8 cellular contexts compared by ENCODE assay signal in the genomic region with DNA sequence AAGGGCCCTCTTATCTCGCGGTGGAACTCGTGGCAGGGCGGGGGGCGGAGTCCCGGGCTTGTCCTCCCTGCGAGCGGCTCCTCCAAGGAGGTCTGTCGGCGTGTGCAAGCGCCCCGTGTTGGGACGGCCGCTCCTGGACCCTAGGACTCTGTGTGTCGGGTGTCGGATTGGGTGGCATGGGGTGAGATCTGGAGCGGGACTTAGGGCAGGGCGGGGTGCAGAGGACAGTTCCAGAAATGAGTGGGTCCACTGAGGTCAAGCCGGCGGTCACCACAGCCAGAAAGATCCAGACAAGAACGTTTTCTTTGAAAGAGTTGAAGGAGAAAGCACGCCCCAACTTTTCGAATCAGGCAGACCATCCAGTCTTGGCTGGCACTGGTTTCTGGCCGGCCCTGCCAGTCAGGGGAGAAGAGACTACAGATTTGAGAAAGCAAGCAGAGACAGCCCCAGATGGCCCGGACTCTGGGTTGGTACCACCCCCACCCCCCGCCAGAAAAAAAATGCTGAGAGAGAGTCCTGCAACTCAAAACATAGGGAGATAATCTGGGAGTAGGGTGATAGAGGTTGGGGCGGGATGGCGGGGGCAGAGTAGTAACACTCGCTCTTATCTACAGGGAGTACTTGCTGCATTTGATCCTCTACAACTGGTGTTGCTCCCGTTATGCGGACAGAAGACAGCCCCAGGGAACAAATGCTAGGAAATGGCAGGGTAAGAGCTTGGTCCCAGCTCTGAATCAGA. TPM values are rescaled to one million over a fixed set of nuclear protein-coding genes. Genes with fewer than 3 reads are reported as not detected.
DNase-seq lines count a peak whose midpoint lies in the region; ATAC-seq, FAIRE-seq and TF ChIP-seq lines count a peak whose summit lies in the region.

No MANE protein-coding gene starts in this region.

- H3K4me1 Mint-ChIP-seq in mesothelial cell of epicardium = peaks cover 53% of the 10 kb centered on the region

- TF ChIP-seq CTCF in GM12878 (IDR thresholded peaks at IDR 0.05 in 2 of 3, conservative IDR thresholded peaks at IDR 0.05 in 1 of 3; ENCODE audit: control insufficient read depth in 2 of 3, extremely low read depth in 1 of 3, insufficient read depth in 1 of 3, low read depth in 3 of 3, low read length in 3 of 3) = no peak
- TF ChIP-seq CTCF in mesothelial cell of epicardium (IDR thresholded peaks at IDR 0.05; ENCODE audit: unreplicated experiment) = no peak
- no peak for TF ChIP-seq CTCF in D721Med (IDR thresholded peaks at IDR 0.05; ENCODE audit: insufficient read depth, missing control alignments)

- H2AFZ ChIP-seq in GM12878 (ENCODE audit: control insufficient read depth, low read depth, low read length) = peak overlapping the region; percentile 50

- no peaks in the 10 kb centered on the region for H3K79me2 ChIP-seq in GM12878 (ENCODE audit: control insufficient read depth, insufficient read depth, low read length)

- CTCF ChIA-PET in GM12878 (lab: Yijun Ruan, JAX) = interaction anchor here (0.9 to 13.9 kb wide), 24 partner anchors 7 to 889 kb away, joined by 3 to 410 read pairs (median 5); a partner anchor contains a TSS

- in situ Hi-C loops in GM12878 (cut with MboI) = loop anchor here (5.0 to 25.0 kb wide), 3 partner anchors 35 to 1075 kb away; no protein-coding TSS in a partner anchor

- no TSS peak for BruUV-seq in GM12878 (replicated peaks; lab: Mats Ljungman, UMichigan)

- no peak overlapping the region for H3K27ac ChIP-seq in GM12878 (ENCODE audit: control insufficient read depth, insufficient read depth)

- intact Hi-C loops in GM12878 (cut with micrococcal nuclease; ENCODE audit: unreplicated experiment) = no loop called here

- 23% methylated on average over 19 of the region's 31 CpGs for WGBS in GM12878 (ENCODE audit: insufficient coverage, insufficient replicate concordance, low lambda C conversion rate, missing lambda C conversion rate)

- no peaks in the 10 kb centered on the region for H3K9me3 Mint-ChIP-seq in mesothelial cell of epicardium

- no peaks in the 10 kb centered on the region for H3K36me3 ChIP-seq in GM12878 (ENCODE audit: control insufficient read depth in 2 of 2, insufficient read depth in 2 of 2, low read length in 1 of 2)

- peak overlapping the region; percentile 97 for H3K4me2 ChIP-seq in GM12878 (ENCODE audit: control insufficient read depth, insufficient read depth)

- SMC1A ChIA-PET in GM12878 (lab: Charles Lee; ENCODE audit: uncharacterized antibody, unreplicated experiment) = interaction anchor here (0.7 to 11.4 kb wide), 14 partner anchors 11 to 276 kb away, joined by 3 to 186 read pairs (median 4); a partner anchor contains a TSS

- H3K27ac Mint-ChIP-seq in mesothelial cell of epicardium = peak overlapping the region; percentile 96

- TF ChIP-seq POLR2A in GM12878 (IDR thresholded peaks at IDR 0.05; ENCODE audit: low read depth, low read length) = no peak

- POLR2A ChIA-PET in GM12878 (lab: Charles Lee) = interaction anchor here (0.6 to 5.0 kb wide), 10 partner anchors 11 to 275 kb away, joined by 3 to 54 read pairs (median 7); a partner anchor contains a TSS

- H4K20me1 ChIP-seq in GM12878 (ENCODE audit: control insufficient read depth, insufficient read depth) = no peaks in the 10 kb centered on the region

- FAIRE-seq in GM12878 (lab: Jason Lieb, UNC) = no peak
- no peak for FAIRE-seq in D721Med (lab: Jason Lieb, UNC)

- TF ChIP-seq RAD21 in GM12878 (IDR thresholded peaks at IDR 0.05; ENCODE audit: insufficient read depth, low read depth, low read length) = no peak

- DNase-seq in ELF-1 (ENCODE audit: low read depth, low spot score) = peak; percentile 45
- DNase-seq in GM12878 (ENCODE audit: low read depth, low spot score) = no peak
- DNase-seq in mesothelial cell of epicardium (ENCODE audit: low spot score in 2 of 2, unreplicated experiment in 2 of 2) = no peak
- DNase-seq in SHP77 (lab: John Stamatoyannopoulos, UW) = no peak
- DNase-seq in NCI-H345 treated with DMSO at 0.1 percent for 48 hours (lab: John Stamatoyannopoulos, UW; ENCODE audit: unreplicated experiment) = no peak
- DNase-seq in D721Med (ENCODE audit: insufficient read length, low spot score) = no peak

- H3K36me3 Mint-ChIP-seq in mesothelial cell of epicardium = no peaks in the 10 kb centered on the region

- peak overlapping the region; percentile 79 for H3K4me3 Mint-ChIP-seq in mesothelial cell of epicardium

- no peaks in the 10 kb centered on the region for H3K27me3 ChIP-seq in GM12878 (replicated peaks in 1 of 2; ENCODE audit: control insufficient read depth in 2 of 2, insufficient read depth in 2 of 2, low read length in 1 of 2)

- peak; percentile 7 for ATAC-seq in HG03520 (IDR thresholded peaks at IDR 0.05; ENCODE audit: unreplicated experiment)
- ATAC-seq in GM12878 = peak; percentile 8; the same call in 2 of the 3 replicates
- no peak for ATAC-seq in HG02759 (IDR thresholded peaks at IDR 0.05; ENCODE audit: unreplicated experiment)

- H3K27me3 Mint-ChIP-seq in mesothelial cell of epicardium (ENCODE audit: low read depth) = peaks cover 5% of the 10 kb centered on the region

- no peak overlapping the region; the same call in 1 of the 2 replicates for H3K9ac ChIP-seq in GM12878 (ENCODE audit: control insufficient read depth, insufficient read depth, low read length)

- peak overlapping the region; percentile 85 for H3K4me3 ChIP-seq in GM12878

- no peaks in the 10 kb centered on the region for H3K9me3 ChIP-seq in GM12878 (replicated peaks; ENCODE audit: control insufficient read depth, insufficient read depth, low read length)

- no peak for TF ChIP-seq EP300 in GM12878 (IDR thresholded peaks at IDR 0.05; ENCODE audit: borderline replicate concordance in 1 of 2, control insufficient read depth in 1 of 2, low read depth in 2 of 2, low read length in 2 of 2)

- H3K4me1 ChIP-seq in GM12878 (ENCODE audit: control insufficient read depth, insufficient read depth, low read length) = peaks cover 19% of the 10 kb centered on the region

- RAD21 ChIA-PET in GM12878 (lab: Charles Lee; ENCODE audit: unreplicated experiment) = interaction anchor here (0.7 to 12.9 kb wide), 18 partner anchors 10 to 888 kb away, joined by 3 to 244 read pairs (median 5); a partner anchor contains a TSS

RNA-seq across cellular contexts. Expression of a gene that starts 0.8 kb away (rescaled TPM):
- 2.3 and 2.6 TPM in 2 replicates for total RNA-seq in GM12878 (2013; cell fraction: nucleolus; rRNA removed)
- 2.3 and 2.5 TPM in 2 replicates for total RNA-seq in GM12878 (2014; rRNA removed)
- 0.94 and 1.0 TPM in 2 replicates for total RNA-seq in GM12878 (2014; rRNA removed; fragmentation: Illumina TruSeq; extraction: Trizol)
- 4.4 and 5.1 TPM in 2 replicates for total RNA-seq in GM12878 (2021)
- polyA plus RNA-seq in GM12878 (2011; ENCODE audit: low read depth) = 0.25 TPM
- 0.20 and 0.41 TPM in 2 replicates for polyA plus RNA-seq in GM12878 (2011; rRNA removed)
- 0.97 and 1.0 TPM in 2 replicates for polyA plus RNA-seq in GM12878 (2011; cell fraction: cytosol; rRNA removed)
- 1.8 and 2.2 TPM in 2 replicates for polyA plus RNA-seq in GM12878 (2011; cell fraction: nucleus; rRNA removed)
- polyA plus RNA-seq in GM12878 (2012) = 1.4 and 1.5 TPM in 2 replicates
- polyA plus RNA-seq in GM12878 (2014; fragmentation: Illumina TruSeq; extraction: Trizol) = 1.4 and 2.7 TPM in 2 replicates
- under 1 TPM; 0.21 to 0.57 TPM for polyA plus RNA-seq in GM12878 (2014; fragmentation: Nextera tagmentation; extraction: Ambion mirVana)
- polyA plus RNA-seq in GM12878 (2014; rRNA removed) = 3.2 and 3.7 TPM in 2 replicates
- polyA plus RNA-seq in GM12878 (2016; fragmentation: Nextera tagmentation; extraction: Ambion mirVana) = 1 to 10 TPM; 1.1 to 2.5 TPM
- polyA minus RNA-seq in GM12878 (2011; rRNA and poly(A)+ RNA removed) = 1.6 and 1.9 TPM in 2 replicates
- polyA minus RNA-seq in GM12878 (2011; cell fraction: cytosol; rRNA and poly(A)+ RNA removed) = 0.80 and 0.94 TPM in 2 replicates
- polyA minus RNA-seq in GM12878 (2011; cell fraction: nucleus; rRNA and poly(A)+ RNA removed) = 1.9 and 3.2 TPM in 2 replicates
- 15.2 to 16.7 TPM (median 15.2 TPM) in 3 replicates for total RNA-seq in mesothelial cell of epicardium

RNA-seq across cellular contexts. Expression of a gene that starts 4.5 kb away (rescaled TPM):
- 25.1 and 26.3 TPM in 2 replicates for total RNA-seq in GM12878 (2013; cell fraction: nucleolus; rRNA removed)
- total RNA-seq in GM12878 (2014; rRNA removed) = 42.6 and 49.2 TPM in 2 replicates
- total RNA-seq in GM12878 (2014; rRNA removed; fragmentation: Illumina TruSeq; extraction: Trizol) = 25.4 and 27.2 TPM in 2 replicates
- 39.9 and 42.0 TPM in 2 replicates for total RNA-seq in GM12878 (2021)
- polyA plus RNA-seq in GM12878 (2011; ENCODE audit: low read depth) = 9.1 TPM
- polyA plus RNA-seq in GM12878 (2011; rRNA removed) = 33.5 and 66.0 TPM in 2 replicates
- 81.5 and 93.9 TPM in 2 replicates for polyA plus RNA-seq in GM12878 (2011; cell fraction: cytosol; rRNA removed)
- 58.1 and 59.6 TPM in 2 replicates for polyA plus RNA-seq in GM12878 (2011; cell fraction: nucleus; rRNA removed)
- 14.5 and 14.9 TPM in 2 replicates for polyA plus RNA-seq in GM12878 (2012)
- polyA plus RNA-seq in GM12878 (2014; fragmentation: Illumina TruSeq; extraction: Trizol) = 39.9 and 46.7 TPM in 2 replicates
- polyA plus RNA-seq in GM12878 (2014; fragmentation: Nextera tagmentation; extraction: Ambion mirVana) = 1 to 10 TPM; 7.9 to 8.7 TPM
- polyA plus RNA-seq in GM12878 (2014; rRNA removed) = 43.9 and 45.3 TPM in 2 replicates
- polyA plus RNA-seq in GM12878 (2016; fragmentation: Nextera tagmentation; extraction: Ambion mirVana) = 10 to 100 TPM; 32.4 to 38.0 TPM
- 53.0 and 58.0 TPM in 2 replicates for polyA minus RNA-seq in GM12878 (2011; rRNA and poly(A)+ RNA removed)
- polyA minus RNA-seq in GM12878 (2011; cell fraction: cytosol; rRNA and poly(A)+ RNA removed) = 12.2 and 17.4 TPM in 2 replicates
- 11.7 and 18.6 TPM in 2 replicates for polyA minus RNA-seq in GM12878 (2011; cell fraction: nucleus; rRNA and poly(A)+ RNA removed)
- total RNA-seq in mesothelial cell of epicardium = 33.6 to 36.8 TPM (median 35.9 TPM) in 3 replicates

RNA-seq across cellular contexts. Expression of a gene that starts 43.1 kb away (rescaled TPM):
- 52.1 and 58.3 TPM in 2 replicates for total RNA-seq in GM12878 (2013; cell fraction: nucleolus; rRNA removed)
- total RNA-seq in GM12878 (2014; rRNA removed) (10.4 and 11.3 TPM in 2 replicates), GM12878 (2014; rRNA removed; fragmentation: Illumina TruSeq; extraction: Trizol) (9.5 and 10.5 TPM in 2 replicates), GM12878 (2021) (14.4 and 16.4 TPM in 2 replicates), mesothelial cell of epicardium (32.1 to 34.1 TPM (median 32.8 TPM) in 3 replicates)
- 13.7 TPM for polyA plus RNA-seq in GM12878 (2011; ENCODE audit: low read depth)
- polyA plus RNA-seq in GM12878 (2011; rRNA removed) (8.7 and 13.5 TPM in 2 replicates), GM12878 (2014; fragmentation: Illumina TruSeq; extraction: Trizol) (4.9 and 9.9 TPM in 2 replicates), GM12878 (2014; fragmentation: Nextera tagmentation; extraction: Ambion mirVana) (10 to 100 TPM in 1 of 2 experiments, 1 to 10 TPM in 1; 2.8 to 10.5 TPM), GM12878 (2014; rRNA removed) (15.1 and 15.8 TPM in 2 replicates), GM12878 (2016; fragmentation: Nextera tagmentation; extraction: Ambion mirVana) (10 to 100 TPM; 17.8 to 19.0 TPM)
- 16.2 and 20.1 TPM in 2 replicates for polyA plus RNA-seq in GM12878 (2011; cell fraction: cytosol; rRNA removed)
- polyA plus RNA-seq in GM12878 (2011; cell fraction: nucleus; rRNA removed) = 57.9 and 77.5 TPM in 2 replicates
- polyA plus RNA-seq in GM12878 (2012) = 14.4 and 14.5 TPM in 2 replicates
- 12.1 and 16.6 TPM in 2 replicates for polyA minus RNA-seq in GM12878 (2011; rRNA and poly(A)+ RNA removed)
- 4.0 and 4.4 TPM in 2 replicates for polyA minus RNA-seq in GM12878 (2011; cell fraction: cytosol; rRNA and poly(A)+ RNA removed)
- 18.7 and 25.0 TPM in 2 replicates for polyA minus RNA-seq in GM12878 (2011; cell fraction: nucleus; rRNA and poly(A)+ RNA removed)

RNA-seq across cellular contexts. Expression of a gene that starts 44.9 kb away (rescaled TPM):
- total RNA-seq in GM12878 (2013; cell fraction: nucleolus; rRNA removed) = 2.5 and 3.6 TPM in 2 replicates
- total RNA-seq in GM12878 (2014; rRNA removed) (0.45 and 0.87 TPM in 2 replicates), GM12878 (2014; rRNA removed; fragmentation: Illumina TruSeq; extraction: Trizol) (0.64 and 0.76 TPM in 2 replicates), GM12878 (2021) (0.61 and 1.3 TPM in 2 replicates), mesothelial cell of epicardium (12.7 to 15.1 TPM (median 12.8 TPM) in 3 replicates)
- 1.3 TPM for polyA plus RNA-seq in GM12878 (2011; ENCODE audit: low read depth)
- polyA plus RNA-seq in GM12878 (2011; rRNA removed) (2.3 and 3.2 TPM in 2 replicates), GM12878 (2014; fragmentation: Illumina TruSeq; extraction: Trizol) (0.48 and 1.0 TPM in 2 replicates), GM12878 (2014; fragmentation: Nextera tagmentation; extraction: Ambion mirVana) (under 1 TPM; 0.06 to 0.22 TPM), GM12878 (2014; rRNA removed) (0.77 and 1.7 TPM in 2 replicates), GM12878 (2016; fragmentation: Nextera tagmentation; extraction: Ambion mirVana) (under 1 TPM; 0.44 to 0.56 TPM)
- 3.9 and 4.8 TPM in 2 replicates for polyA plus RNA-seq in GM12878 (2011; cell fraction: cytosol; rRNA removed)
- 8.2 and 11.4 TPM in 2 replicates for polyA plus RNA-seq in GM12878 (2011; cell fraction: nucleus; rRNA removed)
- 1.6 and 1.9 TPM in 2 replicates for polyA plus RNA-seq in GM12878 (2012)
- polyA minus RNA-seq in GM12878 (2011; rRNA and poly(A)+ RNA removed) = 1.6 and 3.4 TPM in 2 replicates
- 0.52 TPM in 1 of 2 replicates, not detected in the other for polyA minus RNA-seq in GM12878 (2011; cell fraction: cytosol; rRNA and poly(A)+ RNA removed)
- polyA minus RNA-seq in GM12878 (2011; cell fraction: nucleus; rRNA and poly(A)+ RNA removed) = 1.8 and 3.3 TPM in 2 replicates
